ENCODE assay signal across 1 cellular context in genomic region chr17:8409966-8410881, GRCh38.
A peak's percentile ranks its signal among the peaks of the same experiment; 100 is the strongest.
TF ChIP-seq lines count a peak whose summit lies in the region.

No MANE protein-coding gene starts in this region.

TF ChIP-seq in H1, 55 proteins besides CTCF, POLR2A, EP300 and RAD21:
- TF ChIP-seq MAX (IDR thresholded peaks at IDR 0.05): peak; percentile 54
- peak; percentile 66; the same call in 1 of the 2 replicates for TF ChIP-seq TEAD4 (IDR thresholded peaks at IDR 0.05; ENCODE audit: low read depth, low read length)
- TF ChIP-seq CREB1 (IDR thresholded peaks at IDR 0.05): peak; percentile 36; the same call in 1 of the 2 replicates
- 0 out of 2 replicates have a peak, but pooled peaks have one; percentile 28 for TF ChIP-seq TBP (IDR thresholded peaks at IDR 0.05; ENCODE audit: low read depth, low read length)
- TF ChIP-seq CHD7 (IDR thresholded peaks at IDR 0.05; ENCODE audit: insufficient replicate concordance, low read length): no peak
